9 cellular contexts compared by ENCODE assay signal in genomic region chr1:90716552-90717355, GRCh38. TPM values are rescaled to one million over a fixed set of nuclear protein-coding genes. Genes with fewer than 3 reads are reported as not detected.
A peak's percentile ranks its signal among the peaks of the same experiment; 100 is the strongest.
DNase-seq lines count a peak whose midpoint lies in the region; ATAC-seq, FAIRE-seq and TF ChIP-seq lines count a peak whose summit lies in the region.
"Had no signal": no experiment of that assay in that cellular context is flagged by ENCODE, and none has a peak within 500 bp of the region (broad histone marks: within the 10 kb centered on the region; RNA-seq: fewer than 3 reads in every experiment).

TSS of gene BARHL2 (minus strand) at chr1:90717302. CDS start at chr1:90717195, 107 bp downstream.

- H3K4me1 ChIP-seq in keratinocyte (ENCODE audit: control insufficient read depth, extremely low read depth, insufficient read depth, low read length) (no peaks in the 10 kb centered on the region), thymus (ENCODE audit: control insufficient read depth, insufficient read depth, low read length) (peaks cover 4% of the 10 kb centered on the region)

- peaks cover 9% of the 10 kb centered on the region for H3K36me3 Mint-ChIP-seq in activated naive CD4-positive, alpha-beta T cell treated with anti-CD3 and anti-CD28 coated beads for 36 hours (ENCODE audit: low read depth)
- peaks cover 14% of the 10 kb centered on the region for H3K36me3 Mint-ChIP-seq in activated naive CD8-positive, alpha-beta T cell

- no peak for DNase-seq in activated naive CD4-positive, alpha-beta T cell treated with anti-CD3 and anti-CD28 coated beads for 36 hours
- no peak for DNase-seq in activated naive CD4-positive, alpha-beta T cell (lab: John Stamatoyannopoulos, UW)
- DNase-seq in keratinocyte (ENCODE audit: low read depth, low spot score) (no peak), T1000 (lab: John Stamatoyannopoulos, UW) (no peak), middle frontal gyrus (ENCODE audit: extremely low spot score, low spot score) (no peak)

- peaks cover 30% of the 10 kb centered on the region for H3K4me1 Mint-ChIP-seq in activated naive CD4-positive, alpha-beta T cell treated with anti-CD3 and anti-CD28 coated beads for 36 hours (ENCODE audit: low read depth)
- H3K4me1 Mint-ChIP-seq in activated naive CD8-positive, alpha-beta T cell (ENCODE audit: low read depth): peaks cover 22% of the 10 kb centered on the region

- H3K4me3 ChIP-seq in keratinocyte (ENCODE audit: control insufficient read depth in 2 of 3, extremely low read depth in 1 of 3, insufficient read depth in 2 of 3, low read depth in 1 of 3, low read length in 3 of 3): no peak within 1 kb of the TSS
- peak within 1 kb of the TSS; percentile 40 for H3K4me3 ChIP-seq in thymus (ENCODE audit: low read length)

- CTCF ChIA-PET in activated naive CD4-positive, alpha-beta T cell treated with anti-CD3 and anti-CD28 coated beads for 36 hours (lab: Charles Lee): interaction anchor here (0.6 to 2.2 kb wide), 4 partner anchors 9 to 1687 kb away, joined by 3 to 8 read pairs (median 4); no protein-coding TSS in a partner anchor

- H3K79me2 ChIP-seq in keratinocyte (ENCODE audit: control insufficient read depth, insufficient read depth, low read length): no peaks in the 10 kb centered on the region

- H3K9me3 ChIP-seq in keratinocyte (ENCODE audit: control insufficient read depth, low read depth, low read length) (peaks cover 7% of the 10 kb centered on the region), thymus (ENCODE audit: control insufficient read depth) (peaks cover 4% of the 10 kb centered on the region)

- no peak for TF ChIP-seq CTCF in keratinocyte (optimal IDR thresholded peaks at IDR 0.05 in 1 of 3, IDR thresholded peaks at IDR 0.05 in 1 of 3, conservative IDR thresholded peaks at IDR 0.05 in 1 of 3; ENCODE audit: extremely low read depth in 1 of 3, insufficient read depth in 2 of 3, low read length in 3 of 3)

- H3K27ac ChIP-seq in keratinocyte (ENCODE audit: control insufficient read depth, insufficient read depth, low read length): no peak within 1 kb of the TSS
- H3K27ac ChIP-seq in thymus (ENCODE audit: low read depth): no peak within 1 kb of the TSS

- FAIRE-seq in keratinocyte (lab: Jason Lieb, UNC): no peak

- H3K9me1 ChIP-seq in keratinocyte (ENCODE audit: control insufficient read depth, extremely low read depth, insufficient read depth, low read length): no peaks in the 10 kb centered on the region

- peak within 1 kb of the TSS; percentile 5 for H3K4me2 ChIP-seq in keratinocyte (ENCODE audit: control insufficient read depth, extremely low read depth, insufficient read depth, low read depth, low read length)

- no peak for ATAC-seq in HG03039 (IDR thresholded peaks at IDR 0.05; ENCODE audit: unreplicated experiment)

- no peak within 1 kb of the TSS for H2AFZ ChIP-seq in keratinocyte (ENCODE audit: control insufficient read depth, low read length)

- H3K9me3 Mint-ChIP-seq in activated naive CD4-positive, alpha-beta T cell treated with anti-CD3 and anti-CD28 coated beads for 36 hours: no peaks in the 10 kb centered on the region
- peaks cover 9% of the 10 kb centered on the region for H3K9me3 Mint-ChIP-seq in activated naive CD8-positive, alpha-beta T cell (ENCODE audit: low read depth)

- H3K27me3 Mint-ChIP-seq in activated naive CD4-positive, alpha-beta T cell treated with anti-CD3 and anti-CD28 coated beads for 36 hours (ENCODE audit: low read depth): peaks cover 82% of the 10 kb centered on the region
- H3K27me3 Mint-ChIP-seq in activated naive CD8-positive, alpha-beta T cell: peaks cover 58% of the 10 kb centered on the region

- H3K36me3 ChIP-seq in keratinocyte (ENCODE audit: control insufficient read depth in 2 of 2, extremely low read depth in 1 of 2, insufficient read depth in 2 of 2, low read length in 2 of 2) (no peaks in the 10 kb centered on the region), thymus (ENCODE audit: control insufficient read depth, insufficient read depth) (no peaks in the 10 kb centered on the region)

- peak within 1 kb of the TSS; percentile 41 for H3K27ac Mint-ChIP-seq in activated naive CD4-positive, alpha-beta T cell treated with anti-CD3 and anti-CD28 coated beads for 36 hours
- peak within 1 kb of the TSS; percentile 50 for H3K27ac Mint-ChIP-seq in activated naive CD8-positive, alpha-beta T cell

- H4K20me1 ChIP-seq in keratinocyte (ENCODE audit: control insufficient read depth, extremely low read depth, insufficient read depth, low read length): no peaks in the 10 kb centered on the region

- H3K9ac ChIP-seq in keratinocyte (ENCODE audit: control insufficient read depth, extremely low read depth, insufficient read depth, low read length): no peak within 1 kb of the TSS

- 9% methylated on average over 58 of the region's 58 CpGs for WGBS in thymus

- intact Hi-C loops in activated naive CD4-positive, alpha-beta T cell treated with anti-CD3 and anti-CD28 coated beads for 36 hours (cut with micrococcal nuclease): no loop called here

- dilution Hi-C loops in keratinocyte (cut with MboI; ENCODE audit: extremely low pct_ligation_motif_present, low sequenced_read_pairs): no loop called here

- H3K4me3 Mint-ChIP-seq in activated naive CD4-positive, alpha-beta T cell treated with anti-CD3 and anti-CD28 coated beads for 36 hours: peak within 1 kb of the TSS; percentile 55
- H3K4me3 Mint-ChIP-seq in activated naive CD8-positive, alpha-beta T cell: peak within 1 kb of the TSS; percentile 78

- H3K27me3 ChIP-seq in keratinocyte (ENCODE audit: control insufficient read depth, extremely low read depth, insufficient read depth, low read length): peaks cover 94% of the 10 kb centered on the region
- peaks cover 87% of the 10 kb centered on the region for H3K27me3 ChIP-seq in thymus (ENCODE audit: control insufficient read depth, insufficient read depth)

RNA-seq across cellular contexts. Expression of gene BARHL2, which starts in this region (rescaled TPM):
- not detected for total RNA-seq in activated naive CD4-positive, alpha-beta T cell treated with anti-CD3 and anti-CD28 coated beads for 36 hours
- polyA plus RNA-seq in keratinocyte (not detected in 3 replicates), thymus (not detected)
- not detected for polyA plus RNA-seq in keratinocyte (2011; ENCODE audit: low read depth)
- polyA plus RNA-seq in keratinocyte (2011; cell fraction: cytosol; rRNA removed): not detected in 2 replicates
- not detected in 2 replicates for polyA plus RNA-seq in keratinocyte (2011; cell fraction: nucleus; rRNA removed)
- not detected in 2 replicates for polyA plus RNA-seq in keratinocyte (2012; ENCODE audit: low replicate concordance)
- not detected in 3 replicates for polyA minus RNA-seq in keratinocyte
- not detected for polyA minus RNA-seq in keratinocyte (2011; cell fraction: cytosol; rRNA and poly(A)+ RNA removed)
- polyA minus RNA-seq in keratinocyte (2011; cell fraction: nucleus; rRNA and poly(A)+ RNA removed): not detected in 2 replicates
- polyA plus RNA-seq: adipose tissue had no signal
